Comparison of ENCODE assay signal across 26 cellular contexts in the genomic region with DNA sequence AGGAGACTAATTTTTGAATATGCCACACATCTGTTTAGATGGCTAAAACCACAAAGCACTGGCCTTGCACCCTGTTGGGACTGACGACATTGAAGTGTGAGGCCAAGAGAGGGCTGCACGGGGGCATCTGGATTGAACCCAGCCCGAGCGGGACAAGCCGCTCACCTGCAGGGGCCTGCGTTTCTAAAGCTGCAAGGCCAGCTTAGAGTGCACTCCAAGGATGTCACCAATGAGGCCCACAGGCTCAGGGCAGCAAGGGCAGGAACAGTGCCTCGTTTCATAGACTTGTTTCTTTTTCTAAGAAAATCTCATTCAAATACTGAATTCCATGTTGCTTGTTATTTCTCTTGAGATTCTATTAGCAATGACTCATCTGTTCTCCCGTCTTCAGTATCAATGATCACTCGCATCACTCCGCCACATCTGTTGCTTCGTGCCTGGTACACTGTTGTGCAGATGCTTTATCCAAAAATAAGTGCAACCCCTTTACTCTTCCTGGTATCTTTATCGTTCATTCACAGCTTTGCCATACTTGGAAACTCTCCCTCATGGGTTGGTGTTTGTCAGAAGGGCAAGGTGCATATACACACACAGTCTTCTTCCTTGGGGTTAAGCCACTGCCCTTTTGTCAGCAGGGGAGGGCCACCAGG.
DNase-seq lines count a peak whose midpoint lies in the region; ATAC-seq, FAIRE-seq and TF ChIP-seq lines count a peak whose summit lies in the region.
"Had no signal": no experiment of that assay in that cellular context is flagged by ENCODE, and none has a peak within 500 bp of the region (broad histone marks: within the 10 kb centered on the region; RNA-seq: fewer than 3 reads in every experiment).

No MANE protein-coding gene starts in this region.

- H3K4me3 ChIP-seq in K562 (no peak overlapping the region), PC-3 (ENCODE audit: low read length) (no peak overlapping the region)
- H3K4me3 ChIP-seq: adrenal gland, coronary artery, esophagus squamous epithelium, right atrium auricular region, SJCRH30, tibial nerve had no signal

- peaks cover 5 to 10% of the 10 kb centered on the region in 2 donors for H3K36me3 Mint-ChIP-seq in activated T-cell treated with anti-CD3 and anti-CD28 coated beads, Interleukin-2, amount 50 U/mL, for 72 hours (ENCODE audit: insufficient read depth in 2 of 2)
- H3K36me3 Mint-ChIP-seq in T-cell (peaks cover 20% of the 10 kb centered on the region), neural crest cell (ENCODE audit: low read depth) (peaks cover 16% of the 10 kb centered on the region)

- BruUV-seq in K562 (replicated peaks; lab: Mats Ljungman, UMichigan) (no TSS peak), PC-3 (replicated peaks; lab: Mats Ljungman, UMichigan) (no TSS peak)

- DNase-seq in activated T-cell treated with anti-CD3 and anti-CD28 coated beads, Interleukin-2, amount 50 U/mL, for 72 hours: no peak
- no peak for DNase-seq in activated T-cell treated with anti-CD3 and anti-CD28 coated beads, Interleukin-2, amount 50 U/mL, for 48 hours
- DNase-seq in T-cell: no peak
- peak in 1 of 4 experiments; percentile 8 for DNase-seq in K562 (ENCODE audit: extremely low read depth in 1 of 4, low spot score in 3 of 4)
- DNase-seq in neural crest cell (ENCODE audit: low read depth, low spot score): no peak
- no peak for DNase-seq in GM12892 (ENCODE audit: insufficient read length)
- no peak for DNase-seq in PC-3
- DNase-seq: ACHN; activated CD4-positive, alpha-beta T cell treated with anti-CD3 and anti-CD28 coated beads, Interleukin-2, amount 50 U/mL, for 1 hour; adrenal gland; esophagus squamous epithelium; islet precursor cell; midbrain; NCI-H1048; NCI-H187; NCI-H2171 treated with DMSO at 0.1 percent for 48 hours; NCI-H524 treated with DMSO at 0.1 percent for 48 hours; nephron progenitor cell; SJCRH30; stimulated activated CD4-positive, alpha-beta T cell treated with anti-CD3 and anti-CD28 coated beads, Interleukin-4, amount 100 ng/mL, for 4 hours had no signal

- FAIRE-seq in K562 (lab: Jason Lieb, UNC) (no peak), GM12892 (lab: Jason Lieb, UNC) (no peak)
- FAIRE-seq: TTC549 had no signal

- no peaks in the 10 kb centered on the region for H3F3A ChIP-seq in PC-3 (ENCODE audit: low read length, unreplicated experiment)

- H3K27me3 ChIP-seq in K562 (ENCODE audit: control insufficient read depth in 2 of 2, insufficient read depth in 2 of 2, low read length in 2 of 2) (no peaks in the 10 kb centered on the region), PC-3 (ENCODE audit: low read length) (no peaks in the 10 kb centered on the region)
- H3K27me3 ChIP-seq: adrenal gland, esophagus squamous epithelium, right atrium auricular region, SJCRH30, tibial nerve had no signal

- H3K4me1 ChIP-seq in K562 (replicated peaks in 1 of 2; ENCODE audit: control insufficient read depth in 2 of 2, insufficient read depth in 2 of 2, low read length in 2 of 2): peaks cover 0 to 3% of the 10 kb centered on the region in 2 experiments; a peak in 1 of 5 replicates
- no peaks in the 10 kb centered on the region for H3K4me1 ChIP-seq in PC-3 (ENCODE audit: insufficient read depth, low read length)
- H3K4me1 ChIP-seq: adrenal gland, esophagus squamous epithelium, parathyroid adenoma, right atrium auricular region, SJCRH30, tibial nerve had no signal

- 52% methylated on average over 12 of the region's 12 CpGs for WGBS in K562 (ENCODE audit: insufficient coverage, low coverage, missing lambda C conversion rate)

- in situ Hi-C loops in K562 (cut with MboI): no loop called here

- no peaks in the 10 kb centered on the region for H3K36me3 ChIP-seq in K562 (ENCODE audit: control insufficient read depth, insufficient read depth, low read length)
- no peaks in the 10 kb centered on the region for H3K36me3 ChIP-seq in PC-3 (ENCODE audit: low read depth, low read length)
- H3K36me3 ChIP-seq: adrenal gland, right atrium auricular region, SJCRH30 had no signal

- TF ChIP-seq CTCF in K562 (IDR thresholded peaks at IDR 0.05 in 2 of 3, conservative IDR thresholded peaks at IDR 0.05 in 1 of 3; ENCODE audit: insufficient read depth in 2 of 3, low read depth in 1 of 3, low read length in 3 of 3): no peak
- no peak for TF ChIP-seq CTCF in neural crest cell (conservative IDR thresholded peaks at IDR 0.05)
- no peak for TF ChIP-seq CTCF in PC-3 (conservative IDR thresholded peaks at IDR 0.05; ENCODE audit: low read depth, low read length)

- H3K9ac ChIP-seq in K562 (ENCODE audit: insufficient read depth in 1 of 2, low read depth in 2 of 2, low read length in 2 of 2) (no peak overlapping the region; a peak in 1 of 4 replicates), PC-3 (ENCODE audit: low read length) (no peak overlapping the region)
- H3K9ac ChIP-seq: parathyroid adenoma had no signal

- peak overlapping the region; percentile 63 for H3K27ac Mint-ChIP-seq in activated T-cell treated with anti-CD3 and anti-CD28 coated beads, Interleukin-2, amount 50 U/mL, for 72 hours
- H3K27ac Mint-ChIP-seq in T-cell (peak overlapping the region; percentile 15 to 17), neural crest cell (ENCODE audit: unreplicated experiment) (peak overlapping the region; percentile 12)
- H3K27ac Mint-ChIP-seq: nephron progenitor cell had no signal

- H3K4me2 ChIP-seq in K562 (ENCODE audit: insufficient read depth, low read length) (no peak overlapping the region), PC-3 (ENCODE audit: low read length) (no peak overlapping the region)

- peaks cover 95% of the 10 kb centered on the region for H3K4me1 Mint-ChIP-seq in activated T-cell treated with anti-CD3 and anti-CD28 coated beads, Interleukin-2, amount 50 U/mL, for 72 hours (ENCODE audit: low read depth)
- peaks cover 65 to 81% (median 74%) of the 10 kb centered on the region in 3 donors for H3K4me1 Mint-ChIP-seq in T-cell
- H3K4me1 Mint-ChIP-seq in neural crest cell: peaks cover 9% of the 10 kb centered on the region

- intact Hi-C loops in K562 (cut with micrococcal nuclease) (no loop called here), PC-3 (cut with micrococcal nuclease) (no loop called here)

- no peaks in the 10 kb centered on the region for H3K9me1 ChIP-seq in K562 (ENCODE audit: control insufficient read depth, insufficient read depth, low read length)

- ATAC-seq in activated T-cell treated with anti-CD3 and anti-CD28 coated beads, Interleukin-2, amount 50 U/mL, for 72 hours (replicated peaks in 1 of 2): no peak
- no peak for ATAC-seq in T-cell (replicated peaks in 1 of 4)
- no peak for ATAC-seq in K562
- no peak for ATAC-seq in HG03196 (IDR thresholded peaks at IDR 0.05; ENCODE audit: unreplicated experiment)
- ATAC-seq in PC-3: no peak

- H3K9me2 ChIP-seq in PC-3 (replicated peaks; ENCODE audit: low read length): no peaks in the 10 kb centered on the region

- H3K27ac ChIP-seq in K562 (ENCODE audit: extremely low read depth, low read depth, low read length) (no peak overlapping the region), PC-3 (ENCODE audit: low read length) (no peak overlapping the region)
- H3K27ac ChIP-seq: adrenal gland, coronary artery, esophagus squamous epithelium, parathyroid adenoma, right atrium auricular region, SJCRH30, tibial nerve had no signal

- no peak for TF ChIP-seq POLR2A in K562 (conservative IDR thresholded peaks at IDR 0.05)
- no peak for TF ChIP-seq POLR2A in GM12892 (IDR thresholded peaks at IDR 0.05; ENCODE audit: low read depth, low read length)

- CTCF ChIA-PET in T-cell (lab: Charles Lee) (interaction anchor here in 1 of 2 donors (0.7 kb wide), 1 partner anchor 45 kb away, joined by 4 read pairs; no protein-coding TSS in a partner anchor), K562 (lab: Yijun Ruan, JAX; ENCODE audit: low intra/inter-chr PET ratio) (no interaction called here), PC-3 (lab: Charles Lee) (no interaction called here)

- H3K9me3 Mint-ChIP-seq in activated T-cell treated with anti-CD3 and anti-CD28 coated beads, Interleukin-2, amount 50 U/mL, for 72 hours: no peaks in the 10 kb centered on the region
- H3K9me3 Mint-ChIP-seq in T-cell: no peaks in the 10 kb centered on the region
- H3K9me3 Mint-ChIP-seq in neural crest cell: peaks cover 2% of the 10 kb centered on the region

- H3K4me3 Mint-ChIP-seq in activated T-cell treated with anti-CD3 and anti-CD28 coated beads, Interleukin-2, amount 50 U/mL, for 72 hours: peak overlapping the region; percentile 33 to 35
- H3K4me3 Mint-ChIP-seq in T-cell (peak overlapping the region in 1 of 3 donors; percentile 16), neural crest cell (no peak overlapping the region)
- H3K4me3 Mint-ChIP-seq: nephron progenitor cell had no signal

- H3K79me2 ChIP-seq in K562 (ENCODE audit: control insufficient read depth, insufficient read depth, low read length) (no peaks in the 10 kb centered on the region), PC-3 (ENCODE audit: low read length) (no peaks in the 10 kb centered on the region)
- H3K79me2 ChIP-seq: parathyroid adenoma had no signal

- TF ChIP-seq EP300 in K562 (IDR thresholded peaks at IDR 0.05; ENCODE audit: low read length): no peak

- H3K9me3 ChIP-seq in K562 (replicated peaks; ENCODE audit: control insufficient read depth, insufficient read depth, low read depth, low read length): no peaks in the 10 kb centered on the region
- H3K9me3 ChIP-seq in PC-3 (ENCODE audit: low read length): no peaks in the 10 kb centered on the region
- H3K9me3 ChIP-seq: adrenal gland, esophagus squamous epithelium, right atrium auricular region, SJCRH30, tibial nerve had no signal

- no peak for TF ChIP-seq RAD21 in K562 (CRISPR knock-in tag; conservative IDR thresholded peaks at IDR 0.05 in 1 of 2, IDR thresholded peaks at IDR 0.05 in 1 of 2)

- POLR2A ChIA-PET in T-cell (lab: Charles Lee): interaction anchor here in 1 of 2 donors (0.6 kb wide), 1 partner anchor 19 kb away, joined by 3 read pairs; no protein-coding TSS in a partner anchor
- POLR2A ChIA-PET in K562 (lab: Yijun Ruan, JAX): interaction anchor here (0.8 kb wide), 1 partner anchor 191 kb away, joined by 5 read pairs; no protein-coding TSS in a partner anchor
- POLR2A ChIA-PET in PC-3 (lab: Charles Lee; ENCODE audit: unreplicated experiment): no interaction called here

- H2AFZ ChIP-seq in K562 (ENCODE audit: low read depth, low read length): no peak overlapping the region
- no peak overlapping the region for H2AFZ ChIP-seq in PC-3 (ENCODE audit: low read length)
- H2AFZ ChIP-seq: parathyroid adenoma had no signal

- H4K20me1 ChIP-seq in K562 (replicated peaks; ENCODE audit: control insufficient read depth, insufficient read depth, low read length): no peaks in the 10 kb centered on the region
- H4K20me1 ChIP-seq in PC-3 (ENCODE audit: low read length): no peaks in the 10 kb centered on the region

- H3K27me3 Mint-ChIP-seq in activated T-cell treated with anti-CD3 and anti-CD28 coated beads, Interleukin-2, amount 50 U/mL, for 72 hours (ENCODE audit: low read depth): no peaks in the 10 kb centered on the region
- H3K27me3 Mint-ChIP-seq in T-cell (no peaks in the 10 kb centered on the region), neural crest cell (ENCODE audit: low read depth) (no peaks in the 10 kb centered on the region)

TF ChIP-seq in K562, 482 proteins besides CTCF, POLR2A, EP300 and RAD21 (continues in another document):
- TF ChIP-seq ZNF12 (CRISPR knock-in tag; IDR thresholded peaks at IDR 0.05) (no peak), PRPF4 (IDR thresholded peaks at IDR 0.05; ENCODE audit: insufficient read depth, low read depth, low read length, poor library complexity, severe bottlenecking) (no peak), NR1H2 (CRISPR knock-in tag; IDR thresholded peaks at IDR 0.05) (no peak), TEAD1 (CRISPR knock-in tag; IDR thresholded peaks at IDR 0.05) (no peak)

Comparison
In these comparisons a context has a peak if more than half of its experiments do, and no peak if none do; other contexts are left out.
1. H3K27ac Mint-ChIP-seq: peak in every context shown above with its lines; median percentile 63 in activated T-cell treated with anti-CD3 and anti-CD28 coated beads, Interleukin-2, amount 50 U/mL, for 72 hours; 16 in T-cell; 12 in neural crest cell.